ENCODE assay signal across 19 cellular contexts in genomic region chr17:72940511-72940910, GRCh38.
DNase-seq lines count a peak whose midpoint lies in the region; ATAC-seq and TF ChIP-seq lines count a peak whose summit lies in the region.
"Had no signal": no experiment of that assay in that cellular context is flagged by ENCODE, and none has a peak within 500 bp of the region (broad histone marks: within the 10 kb centered on the region; RNA-seq: fewer than 3 reads in every experiment).

No MANE protein-coding gene starts in this region.

- no peaks in the 10 kb centered on the region for H3K4me1 ChIP-seq in endodermal cell (ENCODE audit: control insufficient read depth, insufficient read depth, low read length)
- H3K4me1 ChIP-seq: BE2C had no signal

- peaks cover 16% of the 10 kb centered on the region for H3K36me3 ChIP-seq in WERI-Rb-1
- H3K36me3 ChIP-seq in endodermal cell (ENCODE audit: control insufficient read depth, insufficient read depth, low read length): no peaks in the 10 kb centered on the region

- H3K9me3 Mint-ChIP-seq in endodermal cell (peaks cover 2% of the 10 kb centered on the region), mesothelial cell of epicardium (no peaks in the 10 kb centered on the region)
- H3K9me3 Mint-ChIP-seq: CD4-positive, CD25-positive, alpha-beta regulatory T cell; CD8-positive, alpha-beta memory T cell had no signal

- H3K36me3 Mint-ChIP-seq in endodermal cell (ENCODE audit: low read depth) (peaks cover 2% of the 10 kb centered on the region), mesothelial cell of epicardium (no peaks in the 10 kb centered on the region)

- DNase-seq in WERI-Rb-1 (no peak), endodermal cell (no peak), mesothelial cell of epicardium (ENCODE audit: low spot score in 2 of 2, unreplicated experiment in 2 of 2) (no peak), nucleus accumbens (lab: John Stamatoyannopoulos, UW) (no peak), T-helper 9 cell (no peak)
- DNase-seq: ACHN; BE2C; C1 segment of cervical spinal cord; CD4-positive, CD25-positive, alpha-beta regulatory T cell; CD8-positive, alpha-beta memory T cell; COR-L47; DMS 273 treated with DMSO at 0.1 percent for 48 hours; DMS53; DND-41; EL; HCEC 1CT; IMR-90 had no signal

- H3K27ac Mint-ChIP-seq in endodermal cell: peak overlapping the region; percentile 71
- peak overlapping the region; percentile 32 for H3K27ac Mint-ChIP-seq in mesothelial cell of epicardium
- H3K27ac Mint-ChIP-seq: CD4-positive, CD25-positive, alpha-beta regulatory T cell had no signal

- H3K9me3 ChIP-seq in WERI-Rb-1 (ENCODE audit: severe bottlenecking) (no peaks in the 10 kb centered on the region), endodermal cell (ENCODE audit: control insufficient read depth, low read length) (no peaks in the 10 kb centered on the region)
- H3K9me3 ChIP-seq: BE2C had no signal

- H3K27me3 Mint-ChIP-seq in endodermal cell (ENCODE audit: insufficient read depth) (no peaks in the 10 kb centered on the region), mesothelial cell of epicardium (ENCODE audit: low read depth) (no peaks in the 10 kb centered on the region)
- H3K27me3 Mint-ChIP-seq: CD4-positive, CD25-positive, alpha-beta regulatory T cell; CD8-positive, alpha-beta memory T cell had no signal

- H3K4me1 Mint-ChIP-seq in endodermal cell (peaks cover 8% of the 10 kb centered on the region), mesothelial cell of epicardium (no peaks in the 10 kb centered on the region)
- H3K4me1 Mint-ChIP-seq: CD8-positive, alpha-beta memory T cell had no signal

- H3K9ac ChIP-seq in endodermal cell (ENCODE audit: extremely low read depth, low read length, poor library complexity, severe bottlenecking): no peak overlapping the region

- 97 to 98% methylated on average over 8 to 11 of the region's 11 CpGs for WGBS in endodermal cell (ENCODE audit: insufficient coverage in 1 of 2, insufficient read length in 1 of 2), 2 experiments

- no peaks in the 10 kb centered on the region for H3K27me3 ChIP-seq in WERI-Rb-1 (ENCODE audit: insufficient read depth, low read depth, severe bottlenecking)
- no peaks in the 10 kb centered on the region for H3K27me3 ChIP-seq in endodermal cell (ENCODE audit: control insufficient read depth, insufficient read depth, low read length, poor library complexity, severe bottlenecking)
- H3K27me3 ChIP-seq: BE2C had no signal

- ATAC-seq in HG03460 (IDR thresholded peaks at IDR 0.05; ENCODE audit: unreplicated experiment): no peak
- ATAC-seq: GM12878 had no signal

- H3K4me3 ChIP-seq in WERI-Rb-1 (ENCODE audit: low read depth, low read length) (no peak overlapping the region), endodermal cell (ENCODE audit: low read length) (no peak overlapping the region)
- H3K4me3 ChIP-seq: GM12878 had no signal

- TF ChIP-seq CTCF in WERI-Rb-1 (IDR thresholded peaks at IDR 0.05; ENCODE audit: low read depth, low read length) (no peak), endodermal cell (conservative IDR thresholded peaks at IDR 0.05) (no peak), mesothelial cell of epicardium (IDR thresholded peaks at IDR 0.05; ENCODE audit: unreplicated experiment) (no peak)

- H3K27ac ChIP-seq in WERI-Rb-1 (peak overlapping the region; percentile 95), endodermal cell (ENCODE audit: low read depth, low read length) (no peak overlapping the region)

- H3K4me3 Mint-ChIP-seq in endodermal cell (no peak overlapping the region), mesothelial cell of epicardium (no peak overlapping the region)
- H3K4me3 Mint-ChIP-seq: CD4-positive, CD25-positive, alpha-beta regulatory T cell; CD8-positive, alpha-beta memory T cell had no signal
